1 cellular context compared by ENCODE assay signal in the genomic region with DNA sequence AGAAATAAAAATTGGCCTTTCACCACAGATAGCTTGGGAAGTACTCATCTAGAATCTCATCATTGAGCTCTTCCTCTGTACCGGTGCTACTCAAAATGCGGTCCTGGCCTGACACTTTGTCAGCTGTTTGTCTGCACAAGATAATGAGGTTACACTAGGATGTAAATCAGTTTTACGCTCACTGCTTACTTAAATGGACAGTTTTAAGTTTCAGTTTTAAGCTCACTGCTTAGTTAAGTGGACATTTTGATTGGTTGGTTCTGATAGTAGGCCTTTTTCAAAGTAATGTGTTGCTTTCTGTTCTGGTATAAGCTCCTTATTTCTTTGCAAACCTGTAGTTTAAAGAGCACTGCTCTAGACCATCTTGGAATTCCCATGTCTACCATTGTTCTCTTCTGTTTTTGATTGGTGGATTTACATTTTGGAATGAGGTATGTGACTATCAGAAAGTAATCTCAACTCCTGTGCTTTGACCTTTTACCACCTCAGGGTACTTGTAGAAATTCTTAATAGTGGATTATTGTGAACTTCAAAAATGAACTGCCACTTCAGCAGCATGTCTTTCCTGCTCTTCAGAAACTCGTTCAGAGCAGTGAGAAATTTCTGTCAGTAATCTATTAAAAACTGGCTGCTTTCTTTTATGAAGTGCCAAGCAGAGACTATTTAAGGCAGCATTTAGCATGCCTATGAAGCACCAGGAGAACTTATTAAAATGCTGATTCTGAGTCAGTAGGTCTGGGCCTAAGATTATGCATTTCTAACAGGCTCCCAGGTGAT.
TF ChIP-seq lines count a peak whose summit lies in the region.

No MANE protein-coding gene starts in this region.

TF ChIP-seq in H1, 55 proteins besides CTCF, POLR2A, EP300 and RAD21:
- TF ChIP-seq SIN3A (conservative IDR thresholded peaks at IDR 0.05 in 1 of 2, IDR thresholded peaks at IDR 0.05 in 1 of 2; ENCODE audit: low read depth in 1 of 2, low read length in 2 of 2) = 0 out of 4 replicates have a peak, but pooled peaks of 1 of the 2 experiments have one; percentile 52
- TF ChIP-seq, protein P1, sequence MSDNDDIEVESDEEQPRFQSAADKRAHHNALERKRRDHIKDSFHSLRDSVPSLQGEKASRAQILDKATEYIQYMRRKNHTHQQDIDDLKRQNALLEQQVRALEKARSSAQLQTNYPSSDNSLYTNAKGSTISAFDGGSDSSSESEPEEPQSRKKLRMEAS (IDR thresholded peaks at IDR 0.05) = no peak
